14 cellular contexts compared by ENCODE assay signal in genomic region chr4:72525938-72526337, GRCh38. TPM values are rescaled to one million over a fixed set of nuclear protein-coding genes. Genes with fewer than 3 reads are reported as not detected.
DNase-seq lines count a peak whose midpoint lies in the region; ATAC-seq and TF ChIP-seq lines count a peak whose summit lies in the region.
"Had no signal": no experiment of that assay in that cellular context is flagged by ENCODE, and none has a peak within 500 bp of the region (broad histone marks: within the 10 kb centered on the region; RNA-seq: fewer than 3 reads in every experiment).

No MANE protein-coding gene starts in this region.

- no peak for ATAC-seq in naive thymus-derived CD8-positive, alpha-beta T cell
- no peak for ATAC-seq in HG02884 (IDR thresholded peaks at IDR 0.05; ENCODE audit: unreplicated experiment)
- ATAC-seq: activated T-helper 17 cell treated with anti-CD3 and anti-CD28 coated beads, Interleukin-2, amount 50 U/mL, for 72 hours; CD8-positive, alpha-beta T cell had no signal

- no peaks in the 10 kb centered on the region for H3K9me2 ChIP-seq in hepatocyte (replicated peaks; ENCODE audit: insufficient read depth)

- no peak overlapping the region for H2BK5ac ChIP-seq in neuronal stem cell (ENCODE audit: low read length)

- POLR2A ChIA-PET in naive thymus-derived CD8-positive, alpha-beta T cell (lab: Charles Lee) = no interaction called here

- H3K4me2 ChIP-seq in hepatocyte = no peak overlapping the region
- no peak overlapping the region for H3K4me2 ChIP-seq in neuronal stem cell (ENCODE audit: insufficient read depth, low read length, poor library complexity, severe bottlenecking)

- H2BK120ac ChIP-seq in neuronal stem cell (ENCODE audit: low read depth, low read length) = no peak overlapping the region

- no peaks in the 10 kb centered on the region for H3K9me3 ChIP-seq in hepatocyte (ENCODE audit: low read depth)
- no peaks in the 10 kb centered on the region for H3K9me3 ChIP-seq in neuronal stem cell (replicated peaks in 1 of 2; ENCODE audit: control insufficient read depth in 2 of 2, insufficient read depth in 1 of 2, low read depth in 1 of 2, low read length in 2 of 2)
- H3K9me3 ChIP-seq: Peyer's patch had no signal

- 59% methylated on average over 2 of the region's 2 CpGs for WGBS in hepatocyte (ENCODE audit: low lambda C conversion rate, missing lambda C conversion rate)
- no CpG with 5 or more reads among the region's 2 CpGs for WGBS in neuronal stem cell (ENCODE audit: extremely low coverage in 2 of 2, insufficient read length in 2 of 2, insufficient replicate concordance in 1 of 2), 2 donors

- DNase-seq in HK-2 (ENCODE audit: unreplicated experiment) (peak; percentile 37), brain microvascular endothelial cell (peak; percentile 40), hepatocyte (ENCODE audit: low spot score) (peak; percentile 50), smooth muscle cell of the brain vasculature (ENCODE audit: low read depth, low spot score) (peak; percentile 56), T1000 (lab: John Stamatoyannopoulos, UW) (no peak), neuronal stem cell (ENCODE audit: low spot score) (no peak)
- no peak for DNase-seq in naive thymus-derived CD8-positive, alpha-beta T cell
- DNase-seq: CD8-positive, alpha-beta T cell; effector CD4-positive, alpha-beta T cell; NCI-H2029 treated with DMSO at 0.1 percent for 48 hours; occipital lobe; Peyer's patch had no signal

- H3K18ac ChIP-seq in neuronal stem cell (ENCODE audit: low read length) = no peak overlapping the region

- H4K91ac ChIP-seq in neuronal stem cell (ENCODE audit: low read depth, low read length, poor library complexity) = no peak overlapping the region

- H3K79me2 ChIP-seq in hepatocyte = no peaks in the 10 kb centered on the region

- H3K4me3 ChIP-seq in brain microvascular endothelial cell (ENCODE audit: low read depth, low read length) (no peak overlapping the region), hepatocyte (no peak overlapping the region), neuronal stem cell (ENCODE audit: low read length in 2 of 2) (no peak overlapping the region)
- H3K4me3 ChIP-seq: Peyer's patch had no signal

- H3K36me3 ChIP-seq in brain microvascular endothelial cell (replicated peaks) (no peaks in the 10 kb centered on the region), hepatocyte (replicated peaks; ENCODE audit: insufficient read depth, low read depth) (no peaks in the 10 kb centered on the region), neuronal stem cell (replicated peaks in 1 of 2; ENCODE audit: control insufficient read depth in 2 of 2, insufficient read depth in 2 of 2, low read length in 2 of 2) (no peaks in the 10 kb centered on the region)
- H3K36me3 ChIP-seq: Peyer's patch had no signal

- no peak overlapping the region for H2BK12ac ChIP-seq in neuronal stem cell (ENCODE audit: low read length)

- no peaks in the 10 kb centered on the region for H3K9me3 Mint-ChIP-seq in naive thymus-derived CD8-positive, alpha-beta T cell
- H3K9me3 Mint-ChIP-seq: CD8-positive, alpha-beta T cell had no signal

- H3K4me1 ChIP-seq in hepatocyte (ENCODE audit: insufficient read depth) = peaks cover 5% of the 10 kb centered on the region
- peaks cover 0 to 1% of the 10 kb centered on the region in 2 donors for H3K4me1 ChIP-seq in neuronal stem cell (ENCODE audit: control insufficient read depth in 2 of 2, insufficient read depth in 1 of 2, low read depth in 1 of 2, low read length in 2 of 2)
- H3K4me1 ChIP-seq: Peyer's patch had no signal

- H4K20me1 ChIP-seq in hepatocyte (ENCODE audit: insufficient read depth, poor library complexity, severe bottlenecking) = no peaks in the 10 kb centered on the region

- H3K4me1 Mint-ChIP-seq in naive thymus-derived CD8-positive, alpha-beta T cell = no peaks in the 10 kb centered on the region
- H3K4me1 Mint-ChIP-seq: activated T-helper 17 cell treated with anti-CD3 and anti-CD28 coated beads, Interleukin-2, amount 50 U/mL, for 72 hours had no signal

- in situ Hi-C loops in brain microvascular endothelial cell (cut with HindIII; ENCODE audit: low pct_ligation_motif_present, low sequenced_read_pairs) = no loop called here

- H3K27me3 Mint-ChIP-seq in naive thymus-derived CD8-positive, alpha-beta T cell = peaks cover 0 to 7% (median 4%) of the 10 kb centered on the region in 5 donors

- H3K23ac ChIP-seq in neuronal stem cell (ENCODE audit: low read depth, low read length, poor library complexity) = no peak overlapping the region

- H2AFZ ChIP-seq in hepatocyte (no peak overlapping the region), neuronal stem cell (ENCODE audit: low read length) (no peak overlapping the region)

- H3K4ac ChIP-seq in neuronal stem cell (ENCODE audit: low read length) = no peak overlapping the region

- TF ChIP-seq CTCF in brain microvascular endothelial cell (IDR thresholded peaks at IDR 0.05; ENCODE audit: low read depth, low read length, missing control alignments) (no peak), hepatocyte (IDR thresholded peaks at IDR 0.05; ENCODE audit: poor library complexity) (no peak)

- H3K79me1 ChIP-seq in neuronal stem cell (ENCODE audit: low read depth, low read length) = no peaks in the 10 kb centered on the region

- H4K8ac ChIP-seq in neuronal stem cell (ENCODE audit: low read depth, low read length) = no peak overlapping the region

- H2AK5ac ChIP-seq in neuronal stem cell (ENCODE audit: low read depth, low read length) = no peak overlapping the region

- H3K9ac ChIP-seq in neuronal stem cell (ENCODE audit: low read depth, low read length, poor library complexity) = no peak overlapping the region

- no peak overlapping the region for H3K27ac ChIP-seq in brain microvascular endothelial cell
- no peak overlapping the region for H3K27ac ChIP-seq in hepatocyte
- no peak overlapping the region for H3K27ac ChIP-seq in neuronal stem cell (replicated peaks; ENCODE audit: low read length)
- H3K27ac ChIP-seq: Peyer's patch had no signal

- no peak overlapping the region for H3K14ac ChIP-seq in neuronal stem cell (ENCODE audit: low read length)

- H3K4me3 Mint-ChIP-seq in naive thymus-derived CD8-positive, alpha-beta T cell = no peak overlapping the region
- H3K4me3 Mint-ChIP-seq: activated T-helper 17 cell treated with anti-CD3 and anti-CD28 coated beads, Interleukin-2, amount 50 U/mL, for 72 hours; CD8-positive, alpha-beta T cell had no signal

- H3K27ac Mint-ChIP-seq in naive thymus-derived CD8-positive, alpha-beta T cell = no peak overlapping the region
- H3K27ac Mint-ChIP-seq: activated T-helper 17 cell treated with anti-CD3 and anti-CD28 coated beads, Interleukin-2, amount 50 U/mL, for 72 hours; CD8-positive, alpha-beta T cell had no signal

- H2BK15ac ChIP-seq in neuronal stem cell (ENCODE audit: low read length) = no peak overlapping the region

- no peaks in the 10 kb centered on the region for H3K27me3 ChIP-seq in brain microvascular endothelial cell (replicated peaks)
- H3K27me3 ChIP-seq in hepatocyte = no peaks in the 10 kb centered on the region
- H3K27me3 ChIP-seq in neuronal stem cell (ENCODE audit: control insufficient read depth in 3 of 3, insufficient read depth in 3 of 3, low read depth in 1 of 3, low read length in 3 of 3) = no peaks in the 10 kb centered on the region
- H3K27me3 ChIP-seq: Peyer's patch had no signal

- H3K36me3 Mint-ChIP-seq in naive thymus-derived CD8-positive, alpha-beta T cell = no peaks in the 10 kb centered on the region
- H3K36me3 Mint-ChIP-seq: CD8-positive, alpha-beta T cell had no signal

RNA-seq across cellular contexts. Expression of gene ADAMTS3, which starts 43.1 kb away (rescaled TPM):
- total RNA-seq in hepatocyte = 3.8 and 5.8 TPM in 2 replicates
- polyA plus RNA-seq in hepatocyte = 0.59 and 1.2 TPM in 2 replicates
- not detected for total RNA-seq in naive thymus-derived CD8-positive, alpha-beta T cell
- not detected for polyA plus RNA-seq in naive thymus-derived CD8-positive, alpha-beta T cell
- 0.64 TPM for polyA plus RNA-seq in neuronal stem cell (2013, experiment 1 of 2)
- polyA plus RNA-seq in neuronal stem cell (2013, experiment 2 of 2) = 0.57 TPM
- total RNA-seq: activated T-helper 17 cell treated with anti-CD3 and anti-CD28 coated beads, Interleukin-2, amount 50 U/mL, for 72 hours; CD8-positive, alpha-beta T cell had no signal

Comparison
In these comparisons a context has a peak if more than half of its experiments do, and no peak if none do; other contexts are left out.
1. DNase-seq: peak in HK-2 (single experiment), brain microvascular endothelial cell (single experiment), hepatocyte (single experiment) and smooth muscle cell of the brain vasculature (single experiment); none in naive thymus-derived CD8-positive, alpha-beta T cell (0 of 10), T1000 (single experiment) and neuronal stem cell (single experiment).